20 cellular contexts compared by ENCODE assay signal in the genomic region with DNA sequence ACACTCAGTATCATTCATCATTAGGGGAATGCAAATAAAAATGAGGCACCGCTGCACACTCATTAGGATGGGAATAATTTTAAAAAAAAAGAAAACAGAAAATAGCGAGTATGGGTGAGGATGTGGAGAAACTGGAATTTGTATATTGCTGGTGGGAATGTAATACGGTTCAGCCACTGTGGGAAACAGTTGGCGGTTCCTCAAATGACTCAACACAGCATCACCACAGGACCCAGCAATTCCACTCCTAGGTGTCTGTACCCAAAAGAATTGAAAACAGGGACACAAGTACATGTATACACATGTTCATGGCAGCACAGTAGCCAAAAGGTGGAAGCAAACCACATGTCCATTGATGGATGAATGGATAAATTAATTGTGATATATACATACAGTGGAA. TPM values are rescaled to one million over a fixed set of nuclear protein-coding genes. Genes with fewer than 3 reads are reported as not detected.
DNase-seq lines count a peak whose midpoint lies in the region; ATAC-seq and TF ChIP-seq lines count a peak whose summit lies in the region.
"Had no signal": no experiment of that assay in that cellular context is flagged by ENCODE, and none has a peak within 500 bp of the region (broad histone marks: within the 10 kb centered on the region; RNA-seq: fewer than 3 reads in every experiment).

No MANE protein-coding gene starts in this region.

- DNase-seq in stimulated activated naive CD8-positive, alpha-beta T cell treated with anti-CD3 and anti-CD28 coated beads, Interleukin-15, amount 100 ng/mL, for 72 hours: no peak
- DNase-seq in fibroblast of pulmonary artery (ENCODE audit: low read depth): peak; percentile 53
- DNase-seq in DMS79 (lab: John Stamatoyannopoulos, UW): no peak
- DNase-seq in activated T-helper 2 cell treated with anti-CD3 and anti-CD28 coated beads, Interferon-gamma antibody, Interleukin-2, Interleukin-4, amounts not matched to agents 10 μg/mL and 5 μg/mL and 100 μg/mL, durations not matched to agents 14 hours and 24 hours and 36 hours (ENCODE audit: low spot score): no peak
- DNase-seq in NCI-H1694 (lab: John Stamatoyannopoulos, UW): no peak
- no peak for DNase-seq in HEK293T (ENCODE audit: extremely low spot score)
- DNase-seq: activated CD4-positive, alpha-beta T cell treated with anti-CD3 and anti-CD28 coated beads, Interleukin-2, amount 10 ng/mL, durations not matched to agents 7 days and 5 days; activated T-cell treated with anti-CD3 and anti-CD28 coated beads, Interleukin-2, amount 50 U/mL, for 4 hours; NCI-H2107; NCI-H748 treated with DMSO at 0.1 percent for 48 hours; Peyer's patch had no signal

- CTCF ChIA-PET in HEK293T (lab: Yijun Ruan, JAX): interaction anchor here (2.8 kb wide), 1 partner anchor 258 kb away, joined by 11 read pairs; no protein-coding TSS in a partner anchor

- H3K36me3 Mint-ChIP-seq in stimulated activated naive CD8-positive, alpha-beta T cell treated with anti-CD3 and anti-CD28 coated beads, Interleukin-15, Interleukin-2, amounts not matched to agents 100 ng/mL and 50 ng/mL, for 24 hours (ENCODE audit: low read depth): no peaks in the 10 kb centered on the region
- H3K36me3 Mint-ChIP-seq in activated T-helper 17 cell treated with anti-CD3 and anti-CD28 coated beads, Interleukin-2, amount 50 U/mL, for 72 hours (ENCODE audit: low read depth): no peaks in the 10 kb centered on the region
- H3K36me3 Mint-ChIP-seq in activated T-helper 2 cell treated with anti-CD3 and anti-CD28 coated beads, Interferon-gamma antibody, Interleukin-2, Interleukin-4, amounts not matched to agents 10 μg/mL and 5 μg/mL and 100 μg/mL, durations not matched to agents 14 hours and 24 hours and 36 hours (ENCODE audit: low read depth): no peaks in the 10 kb centered on the region
- H3K36me3 Mint-ChIP-seq: stimulated activated memory B cell treated with anti-CD40 and anti-IgM and Interleukin-4, amounts not matched to agents 10 μg/mL and 1 μg/mL and 100 μg/mL, for 72 hours had no signal

- H3K9me3 Mint-ChIP-seq in stimulated activated naive CD8-positive, alpha-beta T cell treated with anti-CD3 and anti-CD28 coated beads, Interleukin-15, Interleukin-2, amounts not matched to agents 100 ng/mL and 50 ng/mL, for 24 hours: peaks cover 3% of the 10 kb centered on the region
- peaks cover 0 to 6% of the 10 kb centered on the region in 2 donors for H3K9me3 Mint-ChIP-seq in stimulated activated naive CD8-positive, alpha-beta T cell treated with anti-CD3 and anti-CD28 coated beads, Interleukin-15, amount 100 ng/mL, for 72 hours
- H3K9me3 Mint-ChIP-seq in activated T-helper 17 cell treated with anti-CD3 and anti-CD28 coated beads, Interleukin-2, amount 50 U/mL, for 72 hours: no peaks in the 10 kb centered on the region
- no peaks in the 10 kb centered on the region for H3K9me3 Mint-ChIP-seq in activated T-helper 2 cell treated with anti-CD3 and anti-CD28 coated beads, Interferon-gamma antibody, Interleukin-2, Interleukin-4, amounts not matched to agents 10 μg/mL and 5 μg/mL and 100 μg/mL, durations not matched to agents 14 hours and 24 hours and 36 hours
- H3K9me3 Mint-ChIP-seq: activated CD4-positive, alpha-beta T cell treated with anti-CD3 and anti-CD28 coated beads, Interleukin-2, amount 10 ng/mL, durations not matched to agents 7 days and 5 days; activated T-cell treated with anti-CD3 and anti-CD28 coated beads, Interleukin-2, amount 50 U/mL, for 4 hours; dendritic cell treated with granulocyte-macrophage colony-stimulating factor and Interleukin-4, amounts not matched to agents 40 ng/mL and 50 ng/mL, for 4 days; T-helper 2 cell treated with Interferon-gamma antibody and Interleukin-4, amounts not matched to agents 5 μg/mL and 100 μg/mL, for 36 hours had no signal

- intact Hi-C loops in activated T-helper 2 cell treated with anti-CD3 and anti-CD28 coated beads, Interferon-gamma antibody, Interleukin-2, Interleukin-4, amounts not matched to agents 10 μg/mL and 5 μg/mL and 100 μg/mL, durations not matched to agents 14 hours and 24 hours and 36 hours (cut with micrococcal nuclease): no loop called here

- no peak for ATAC-seq in stimulated activated naive CD8-positive, alpha-beta T cell treated with anti-CD3 and anti-CD28 coated beads, Interleukin-15, amount 100 ng/mL, for 72 hours
- no peak for ATAC-seq in activated T-helper 17 cell treated with anti-CD3 and anti-CD28 coated beads, Interleukin-2, amount 50 U/mL, for 72 hours (replicated peaks)
- ATAC-seq: activated T-cell treated with anti-CD3 and anti-CD28 coated beads, Interleukin-2, amount 50 U/mL, for 4 hours; stimulated activated memory B cell treated with anti-CD40 and anti-IgM and Interleukin-4, amounts not matched to agents 10 μg/mL and 1 μg/mL and 100 μg/mL, for 72 hours had no signal

- no peaks in the 10 kb centered on the region for H3K27me3 Mint-ChIP-seq in stimulated activated naive CD8-positive, alpha-beta T cell treated with anti-CD3 and anti-CD28 coated beads, Interleukin-15, Interleukin-2, amounts not matched to agents 100 ng/mL and 50 ng/mL, for 24 hours
- peaks cover 18% of the 10 kb centered on the region for H3K27me3 Mint-ChIP-seq in stimulated activated naive CD8-positive, alpha-beta T cell treated with anti-CD3 and anti-CD28 coated beads, Interleukin-15, amount 100 ng/mL, for 72 hours
- H3K27me3 Mint-ChIP-seq in activated T-helper 17 cell treated with anti-CD3 and anti-CD28 coated beads, Interleukin-2, amount 50 U/mL, for 72 hours: peaks cover 4% of the 10 kb centered on the region
- H3K27me3 Mint-ChIP-seq in activated T-helper 2 cell treated with anti-CD3 and anti-CD28 coated beads, Interferon-gamma antibody, Interleukin-2, Interleukin-4, amounts not matched to agents 10 μg/mL and 5 μg/mL and 100 μg/mL, durations not matched to agents 14 hours and 24 hours and 36 hours (ENCODE audit: low read depth): peaks cover 6% of the 10 kb centered on the region

- no peak overlapping the region for H3K4me3 ChIP-seq in fibroblast of pulmonary artery (replicated peaks; ENCODE audit: low read depth, low read length)
- H3K4me3 ChIP-seq: Peyer's patch, skin epidermis had no signal

- H3K4me1 Mint-ChIP-seq in stimulated activated naive CD8-positive, alpha-beta T cell treated with anti-CD3 and anti-CD28 coated beads, Interleukin-15, Interleukin-2, amounts not matched to agents 100 ng/mL and 50 ng/mL, for 24 hours (ENCODE audit: low read depth): peaks cover 41% of the 10 kb centered on the region
- H3K4me1 Mint-ChIP-seq in stimulated activated naive CD8-positive, alpha-beta T cell treated with anti-CD3 and anti-CD28 coated beads, Interleukin-15, amount 100 ng/mL, for 72 hours: peaks cover 60% of the 10 kb centered on the region
- peaks cover 12% of the 10 kb centered on the region for H3K4me1 Mint-ChIP-seq in activated T-helper 17 cell treated with anti-CD3 and anti-CD28 coated beads, Interleukin-2, amount 50 U/mL, for 72 hours
- peaks cover 12% of the 10 kb centered on the region for H3K4me1 Mint-ChIP-seq in activated T-helper 2 cell treated with anti-CD3 and anti-CD28 coated beads, Interferon-gamma antibody, Interleukin-2, Interleukin-4, amounts not matched to agents 10 μg/mL and 5 μg/mL and 100 μg/mL, durations not matched to agents 14 hours and 24 hours and 36 hours (ENCODE audit: low read depth)

- peak overlapping the region; percentile 29 for H3K27ac Mint-ChIP-seq in stimulated activated naive CD8-positive, alpha-beta T cell treated with anti-CD3 and anti-CD28 coated beads, Interleukin-15, Interleukin-2, amounts not matched to agents 100 ng/mL and 50 ng/mL, for 24 hours
- peak overlapping the region in 1 of 2 donors; percentile 16 for H3K27ac Mint-ChIP-seq in stimulated activated naive CD8-positive, alpha-beta T cell treated with anti-CD3 and anti-CD28 coated beads, Interleukin-15, amount 100 ng/mL, for 72 hours
- H3K27ac Mint-ChIP-seq in activated T-helper 17 cell treated with anti-CD3 and anti-CD28 coated beads, Interleukin-2, amount 50 U/mL, for 72 hours: peak overlapping the region; percentile 24
- H3K27ac Mint-ChIP-seq in activated T-helper 2 cell treated with anti-CD3 and anti-CD28 coated beads, Interferon-gamma antibody, Interleukin-2, Interleukin-4, amounts not matched to agents 10 μg/mL and 5 μg/mL and 100 μg/mL, durations not matched to agents 14 hours and 24 hours and 36 hours: no peak overlapping the region
- H3K27ac Mint-ChIP-seq: activated CD4-positive, alpha-beta T cell treated with anti-CD3 and anti-CD28 coated beads, Interleukin-2, amount 10 ng/mL, durations not matched to agents 7 days and 5 days; dendritic cell treated with granulocyte-macrophage colony-stimulating factor and Interleukin-4, amounts not matched to agents 40 ng/mL and 50 ng/mL, for 4 days; stimulated activated memory B cell treated with anti-CD40 and anti-IgM and Interleukin-4, amounts not matched to agents 10 μg/mL and 1 μg/mL and 100 μg/mL, for 72 hours; T-helper 2 cell treated with Interferon-gamma antibody and Interleukin-4, amounts not matched to agents 5 μg/mL and 100 μg/mL, for 36 hours had no signal

- POLR2A ChIA-PET in HEK293T (lab: Yijun Ruan, JAX): no interaction called here

- no peak overlapping the region for H3K4me3 Mint-ChIP-seq in stimulated activated naive CD8-positive, alpha-beta T cell treated with anti-CD3 and anti-CD28 coated beads, Interleukin-15, Interleukin-2, amounts not matched to agents 100 ng/mL and 50 ng/mL, for 24 hours
- no peak overlapping the region for H3K4me3 Mint-ChIP-seq in stimulated activated naive CD8-positive, alpha-beta T cell treated with anti-CD3 and anti-CD28 coated beads, Interleukin-15, amount 100 ng/mL, for 72 hours
- no peak overlapping the region for H3K4me3 Mint-ChIP-seq in activated T-helper 17 cell treated with anti-CD3 and anti-CD28 coated beads, Interleukin-2, amount 50 U/mL, for 72 hours
- no peak overlapping the region for H3K4me3 Mint-ChIP-seq in activated T-helper 2 cell treated with anti-CD3 and anti-CD28 coated beads, Interferon-gamma antibody, Interleukin-2, Interleukin-4, amounts not matched to agents 10 μg/mL and 5 μg/mL and 100 μg/mL, durations not matched to agents 14 hours and 24 hours and 36 hours (ENCODE audit: low read depth)
- H3K4me3 Mint-ChIP-seq: activated CD4-positive, alpha-beta T cell treated with anti-CD3 and anti-CD28 coated beads, Interleukin-2, amount 10 ng/mL, durations not matched to agents 7 days and 5 days; activated T-cell treated with anti-CD3 and anti-CD28 coated beads, Interleukin-2, amount 50 U/mL, for 4 hours; dendritic cell treated with granulocyte-macrophage colony-stimulating factor and Interleukin-4, amounts not matched to agents 40 ng/mL and 50 ng/mL, for 4 days; stimulated activated memory B cell treated with anti-CD40 and anti-IgM and Interleukin-4, amounts not matched to agents 10 μg/mL and 1 μg/mL and 100 μg/mL, for 72 hours; T-helper 2 cell treated with Interferon-gamma antibody and Interleukin-4, amounts not matched to agents 5 μg/mL and 100 μg/mL, for 36 hours had no signal

- TF ChIP-seq CTCF in fibroblast of pulmonary artery (IDR thresholded peaks at IDR 0.05; ENCODE audit: low read length, missing control alignments): no peak

RNA-seq across cellular contexts. Expression of a gene that starts 35.2 kb away (rescaled TPM):
- 100 to 1,000 TPM; 112 to 139 TPM for total RNA-seq in activated T-helper 17 cell treated with anti-CD3 and anti-CD28 coated beads, Interleukin-2, amount 50 U/mL, for 72 hours
- total RNA-seq in activated T-helper 2 cell treated with anti-CD3 and anti-CD28 coated beads, Interferon-gamma antibody, Interleukin-2, Interleukin-4, amounts not matched to agents 10 μg/mL and 5 μg/mL and 100 μg/mL, durations not matched to agents 14 hours and 24 hours and 36 hours: 90.4 and 93.7 TPM in 2 replicates

RNA-seq across cellular contexts. Expression of a gene that starts 56.5 kb away (rescaled TPM):
- under 1 TPM; 0.09 to 0.13 TPM for total RNA-seq in activated T-helper 17 cell treated with anti-CD3 and anti-CD28 coated beads, Interleukin-2, amount 50 U/mL, for 72 hours
- total RNA-seq in activated T-helper 2 cell treated with anti-CD3 and anti-CD28 coated beads, Interferon-gamma antibody, Interleukin-2, Interleukin-4, amounts not matched to agents 10 μg/mL and 5 μg/mL and 100 μg/mL, durations not matched to agents 14 hours and 24 hours and 36 hours: not detected in 2 replicates
- total RNA-seq: activated CD4-positive, alpha-beta T cell treated with anti-CD3 and anti-CD28 coated beads, Interleukin-2, amount 10 ng/mL, durations not matched to agents 7 days and 5 days; frontal cortex; omental fat pad; Peyer's patch; urinary bladder had no signal
